Comparison of ENCODE assay signal across 25 cellular contexts in genomic region chr18:74630804-74631203, GRCh38. TPM values are rescaled to one million over a fixed set of nuclear protein-coding genes. Genes with fewer than 3 reads are reported as not detected.
DNase-seq lines count a peak whose midpoint lies in the region; ATAC-seq lines count a peak whose summit lies in the region.
"Had no signal": no experiment of that assay in that cellular context is flagged by ENCODE, and none has a peak within 500 bp of the region (broad histone marks: within the 10 kb centered on the region; RNA-seq: fewer than 3 reads in every experiment).

No MANE protein-coding gene starts in this region.

- no peaks in the 10 kb centered on the region for H3K36me3 ChIP-seq in CD8-positive, alpha-beta memory T cell (ENCODE audit: insufficient read depth, low read length)
- H3K36me3 ChIP-seq: BE2C had no signal

- POLR2A ChIA-PET in CD8-positive, alpha-beta memory T cell (lab: Charles Lee) = no interaction called here

- H3K27me3 ChIP-seq in CD8-positive, alpha-beta memory T cell (ENCODE audit: insufficient read depth, low read length, poor library complexity, severe bottlenecking) = no peaks in the 10 kb centered on the region
- H3K27me3 ChIP-seq: BE2C, esophagus squamous epithelium, hepatocyte, vagina had no signal

- DNase-seq in activated T-cell treated with anti-CD3 and anti-CD28 coated beads, Interleukin-2, amount 50 U/mL, for 24 hours = no peak
- DNase-seq in activated T-cell treated with anti-CD3 and anti-CD28 coated beads for 4 hours (no peak), DMS79 treated with DMSO at 0.1 percent for 48 hours (lab: John Stamatoyannopoulos, UW) (no peak)
- no peak for DNase-seq in CD8-positive, alpha-beta memory T cell
- DNase-seq in activated T-helper 1 cell treated with anti-CD3 and anti-CD28 coated beads, Interleukin-12 subunit alpha, Interleukin-12 subunit beta, Interleukin-2, Interleukin-4 antibody, amounts not matched to agents 30 ng/mL and 10 ng/mL and 1 ng/mL, durations not matched to agents 14 hours and 24 hours and 36 hours (ENCODE audit: low spot score) = no peak
- no peak for DNase-seq in natural killer cell treated with Interleukin-12 subunit alpha and Interleukin-12 subunit beta and Interleukin-15 and Interleukin-18, amount 100 ng/mL, for 72 hours (ENCODE audit: low spot score)
- DNase-seq: activated CD8-positive, alpha-beta memory T cell treated with anti-CD3 and anti-CD28 coated beads for 24 hours; amygdala; BE2C; EL; esophagus squamous epithelium; H7; mesenchymal stem cell; NCI-H1417; NCI-H446; T1000 had no signal

- CTCF ChIA-PET in CD8-positive, alpha-beta memory T cell (lab: Charles Lee) = no interaction called here

- intact Hi-C loops in activated T-helper 1 cell treated with anti-CD3 and anti-CD28 coated beads, Interleukin-12 subunit alpha, Interleukin-12 subunit beta, Interleukin-2, Interleukin-4 antibody, amounts not matched to agents 30 ng/mL and 10 ng/mL and 1 ng/mL, durations not matched to agents 14 hours and 24 hours and 36 hours (cut with micrococcal nuclease) = loop anchor here (1.0 kb wide), 1 partner anchor 33 kb away; no protein-coding TSS in a partner anchor

- H3K4me3 ChIP-seq in CD8-positive, alpha-beta memory T cell (ENCODE audit: low read length) = peak overlapping the region; percentile 5
- H3K4me3 ChIP-seq: coronary artery, esophagus squamous epithelium, hepatocyte, SK-N-MC, skin epidermis, vagina had no signal

- H3K4me1 ChIP-seq in CD8-positive, alpha-beta memory T cell (ENCODE audit: insufficient read depth, low read length) = peaks cover 34% of the 10 kb centered on the region
- H3K4me1 ChIP-seq: BE2C, esophagus squamous epithelium, vagina had no signal

- peak overlapping the region; percentile 36 for H3K4me3 Mint-ChIP-seq in activated T-cell treated with anti-CD3 and anti-CD28 coated beads, Interleukin-2, amount 50 U/mL, for 24 hours
- H3K4me3 Mint-ChIP-seq in CD8-positive, alpha-beta memory T cell = peak overlapping the region in 5 of 7 donors; percentile 11 to 76 (median 73)
- peak overlapping the region; percentile 42 for H3K4me3 Mint-ChIP-seq in activated T-helper 1 cell treated with anti-CD3 and anti-CD28 coated beads, Interleukin-12 subunit alpha, Interleukin-12 subunit beta, Interleukin-2, Interleukin-4 antibody, amounts not matched to agents 30 ng/mL and 10 ng/mL and 1 ng/mL, durations not matched to agents 14 hours and 24 hours and 36 hours
- peak overlapping the region; percentile 78 for H3K4me3 Mint-ChIP-seq in natural killer cell treated with Interleukin-12 subunit alpha and Interleukin-12 subunit beta and Interleukin-15 and Interleukin-18, amount 100 ng/mL, for 72 hours

- peak overlapping the region; percentile 91 for H3K27ac Mint-ChIP-seq in activated T-cell treated with anti-CD3 and anti-CD28 coated beads, Interleukin-2, amount 50 U/mL, for 24 hours
- peak overlapping the region; percentile 61 to 97 (median 88) for H3K27ac Mint-ChIP-seq in CD8-positive, alpha-beta memory T cell
- peak overlapping the region; percentile 31 for H3K27ac Mint-ChIP-seq in activated T-helper 1 cell treated with anti-CD3 and anti-CD28 coated beads, Interleukin-12 subunit alpha, Interleukin-12 subunit beta, Interleukin-2, Interleukin-4 antibody, amounts not matched to agents 30 ng/mL and 10 ng/mL and 1 ng/mL, durations not matched to agents 14 hours and 24 hours and 36 hours
- H3K27ac Mint-ChIP-seq in natural killer cell treated with Interleukin-12 subunit alpha and Interleukin-12 subunit beta and Interleukin-15 and Interleukin-18, amount 100 ng/mL, for 72 hours = peak overlapping the region; percentile 67 to 68

- H3K36me3 Mint-ChIP-seq in activated T-cell treated with anti-CD3 and anti-CD28 coated beads, Interleukin-2, amount 50 U/mL, for 24 hours (ENCODE audit: low read depth) = peaks cover 50% of the 10 kb centered on the region
- H3K36me3 Mint-ChIP-seq in CD8-positive, alpha-beta memory T cell = peaks cover 13 to 44% (median 18%) of the 10 kb centered on the region in 3 donors
- H3K36me3 Mint-ChIP-seq in activated T-helper 1 cell treated with anti-CD3 and anti-CD28 coated beads, Interleukin-12 subunit alpha, Interleukin-12 subunit beta, Interleukin-2, Interleukin-4 antibody, amounts not matched to agents 30 ng/mL and 10 ng/mL and 1 ng/mL, durations not matched to agents 14 hours and 24 hours and 36 hours (ENCODE audit: low read depth) = peaks cover 29% of the 10 kb centered on the region
- peaks cover 20% of the 10 kb centered on the region for H3K36me3 Mint-ChIP-seq in natural killer cell treated with Interleukin-12 subunit alpha and Interleukin-12 subunit beta and Interleukin-15 and Interleukin-18, amount 100 ng/mL, for 72 hours

- ATAC-seq in natural killer cell treated with Interleukin-12 subunit alpha and Interleukin-12 subunit beta and Interleukin-15 and Interleukin-18, amount 100 ng/mL, for 72 hours = no peak
- ATAC-seq in esophagus mucosa (no peak), GM18873 (IDR thresholded peaks at IDR 0.05; ENCODE audit: low FRiP score, unreplicated experiment) (no peak)
- ATAC-seq: left lobe of liver had no signal

- peaks cover 63% of the 10 kb centered on the region for H3K4me1 Mint-ChIP-seq in activated T-cell treated with anti-CD3 and anti-CD28 coated beads, Interleukin-2, amount 50 U/mL, for 24 hours (ENCODE audit: low read depth)
- peaks cover 33 to 47% (median 38%) of the 10 kb centered on the region in 3 donors for H3K4me1 Mint-ChIP-seq in CD8-positive, alpha-beta memory T cell
- H3K4me1 Mint-ChIP-seq in activated T-helper 1 cell treated with anti-CD3 and anti-CD28 coated beads, Interleukin-12 subunit alpha, Interleukin-12 subunit beta, Interleukin-2, Interleukin-4 antibody, amounts not matched to agents 30 ng/mL and 10 ng/mL and 1 ng/mL, durations not matched to agents 14 hours and 24 hours and 36 hours (ENCODE audit: low read depth) = peaks cover 53% of the 10 kb centered on the region
- H3K4me1 Mint-ChIP-seq in natural killer cell treated with Interleukin-12 subunit alpha and Interleukin-12 subunit beta and Interleukin-15 and Interleukin-18, amount 100 ng/mL, for 72 hours (ENCODE audit: low read depth in 2 of 2) = peaks cover 19 to 27% of the 10 kb centered on the region in 2 donors

- H3K9me3 Mint-ChIP-seq in activated T-cell treated with anti-CD3 and anti-CD28 coated beads, Interleukin-2, amount 50 U/mL, for 24 hours = no peaks in the 10 kb centered on the region
- no peaks in the 10 kb centered on the region for H3K9me3 Mint-ChIP-seq in CD8-positive, alpha-beta memory T cell
- no peaks in the 10 kb centered on the region for H3K9me3 Mint-ChIP-seq in activated T-helper 1 cell treated with anti-CD3 and anti-CD28 coated beads, Interleukin-12 subunit alpha, Interleukin-12 subunit beta, Interleukin-2, Interleukin-4 antibody, amounts not matched to agents 30 ng/mL and 10 ng/mL and 1 ng/mL, durations not matched to agents 14 hours and 24 hours and 36 hours
- no peaks in the 10 kb centered on the region for H3K9me3 Mint-ChIP-seq in natural killer cell treated with Interleukin-12 subunit alpha and Interleukin-12 subunit beta and Interleukin-15 and Interleukin-18, amount 100 ng/mL, for 72 hours

- H3K27me3 Mint-ChIP-seq in activated T-cell treated with anti-CD3 and anti-CD28 coated beads, Interleukin-2, amount 50 U/mL, for 24 hours = no peaks in the 10 kb centered on the region
- H3K27me3 Mint-ChIP-seq in CD8-positive, alpha-beta memory T cell = peaks cover 0 to 1% of the 10 kb centered on the region in 2 donors
- no peaks in the 10 kb centered on the region for H3K27me3 Mint-ChIP-seq in activated T-helper 1 cell treated with anti-CD3 and anti-CD28 coated beads, Interleukin-12 subunit alpha, Interleukin-12 subunit beta, Interleukin-2, Interleukin-4 antibody, amounts not matched to agents 30 ng/mL and 10 ng/mL and 1 ng/mL, durations not matched to agents 14 hours and 24 hours and 36 hours (ENCODE audit: insufficient read depth)
- no peaks in the 10 kb centered on the region for H3K27me3 Mint-ChIP-seq in natural killer cell treated with Interleukin-12 subunit alpha and Interleukin-12 subunit beta and Interleukin-15 and Interleukin-18, amount 100 ng/mL, for 72 hours

- H3K9me3 ChIP-seq in CD8-positive, alpha-beta memory T cell (ENCODE audit: low read length) = no peaks in the 10 kb centered on the region
- H3K9me3 ChIP-seq: BE2C, esophagus squamous epithelium, vagina had no signal

- no peak overlapping the region for H3K27ac ChIP-seq in CD8-positive, alpha-beta memory T cell (ENCODE audit: low read depth, low read length)
- H3K27ac ChIP-seq: coronary artery, esophagus squamous epithelium, hepatocyte, RWPE1, SK-N-MC, vagina had no signal

RNA-seq across cellular contexts. Expression of gene ZNF407, which starts 33.1 kb away (rescaled TPM):
- total RNA-seq in CD8-positive, alpha-beta memory T cell = 10 to 100 TPM; 14.9 to 15.5 TPM
- polyA plus RNA-seq in CD8-positive, alpha-beta memory T cell = 4.1 TPM
- 19.8 and 21.4 TPM in 2 replicates for total RNA-seq in activated T-helper 1 cell treated with anti-CD3 and anti-CD28 coated beads, Interleukin-12 subunit alpha, Interleukin-12 subunit beta, Interleukin-2, Interleukin-4 antibody, amounts not matched to agents 30 ng/mL and 10 ng/mL and 1 ng/mL, durations not matched to agents 14 hours and 24 hours and 36 hours
- total RNA-seq in natural killer cell treated with Interleukin-12 subunit alpha and Interleukin-12 subunit beta and Interleukin-15 and Interleukin-18, amount 100 ng/mL, for 72 hours = 10 to 100 TPM; 21.9 to 44.6 TPM
- 6.3 TPM for total RNA-seq in esophagus mucosa

Comparison
In these comparisons a context has a peak if more than half of its experiments do, and no peak if none do; other contexts are left out.
1. H3K27ac Mint-ChIP-seq: peak in every context shown above with its lines; median percentile 91 in activated T-cell treated with anti-CD3 and anti-CD28 coated beads, Interleukin-2, amount 50 U/mL, for 24 hours; 88 in CD8-positive, alpha-beta memory T cell; 68 in natural killer cell treated with Interleukin-12 subunit alpha and Interleukin-12 subunit beta and Interleukin-15 and Interleukin-18, amount 100 ng/mL, for 72 hours; 31 in activated T-helper 1 cell treated with anti-CD3 and anti-CD28 coated beads, Interleukin-12 subunit alpha, Interleukin-12 subunit beta, Interleukin-2, Interleukin-4 antibody, amounts not matched to agents 30 ng/mL and 10 ng/mL and 1 ng/mL, durations not matched to agents 14 hours and 24 hours and 36 hours.